14 cellular contexts compared by ENCODE assay signal in the genomic region with DNA sequence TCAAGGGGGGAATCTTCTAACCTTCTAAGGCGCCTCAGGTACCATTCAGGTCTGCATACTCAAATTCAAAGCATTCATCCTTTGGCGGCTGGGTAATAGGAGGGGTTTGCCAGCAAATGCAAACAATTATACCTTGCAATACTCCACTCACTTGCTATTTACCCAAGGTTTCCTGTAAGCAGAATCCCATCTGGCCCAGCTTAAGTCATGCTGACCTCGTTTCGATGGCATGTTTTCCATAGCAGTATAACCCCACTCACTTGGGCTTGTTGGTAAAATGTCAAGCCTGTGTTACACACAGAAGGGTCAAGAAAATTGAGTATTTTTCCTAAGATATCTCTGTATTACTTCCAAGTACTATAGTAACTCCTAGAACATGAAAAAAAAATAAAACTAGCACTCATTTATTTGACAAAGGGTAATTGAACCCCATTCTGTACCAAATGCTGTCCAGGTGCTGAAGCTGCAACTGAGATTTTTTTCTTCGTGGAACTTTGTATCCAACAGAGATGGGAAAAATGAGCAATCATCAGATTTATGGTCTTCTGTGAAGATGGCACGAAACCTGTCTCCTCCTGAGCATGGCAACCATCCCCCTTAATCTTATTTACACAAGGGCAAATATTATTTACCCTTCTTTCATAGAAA.
DNase-seq lines count a peak whose midpoint lies in the region; ATAC-seq and TF ChIP-seq lines count a peak whose summit lies in the region.
"Had no signal": no experiment of that assay in that cellular context is flagged by ENCODE, and none has a peak within 500 bp of the region (broad histone marks: within the 10 kb centered on the region; RNA-seq: fewer than 3 reads in every experiment).

No MANE protein-coding gene starts in this region.

- in situ Hi-C loops in astrocyte of the spinal cord (cut with HindIII; ENCODE audit: low sequenced_read_pairs) = no loop called here

- no peaks in the 10 kb centered on the region for H3K36me3 ChIP-seq in mesendoderm (ENCODE audit: control insufficient read depth, insufficient read depth, low read length)
- H3K36me3 ChIP-seq: colonic mucosa, pancreas had no signal

- H4K5ac ChIP-seq in mesendoderm (ENCODE audit: low read length) = no peak overlapping the region

- no peak overlapping the region for H3K9ac ChIP-seq in mesendoderm (ENCODE audit: low read length)

- H2BK5ac ChIP-seq in mesendoderm (ENCODE audit: low read length) = no peak overlapping the region

- no peak overlapping the region for H2BK120ac ChIP-seq in mesendoderm (ENCODE audit: low read depth, low read length)

- DNase-seq in NCI-H1417 (lab: John Stamatoyannopoulos, UW) (peak in 2 of 3 experiments; percentile 5 to 46), NCI-H1417 treated with DMSO at 0.1 percent for 48 hours (lab: John Stamatoyannopoulos, UW) (no peak), astrocyte of the spinal cord (ENCODE audit: low read depth, low spot score) (peak; percentile 38), mesendoderm (peak; percentile 90), middle frontal gyrus (ENCODE audit: extremely low spot score, low spot score) (no peak)
- no peak for DNase-seq in stimulated activated CD4-positive, alpha-beta T cell treated with anti-CD3 and anti-CD28 coated beads, Interleukin-1b, Interleukin-23, amount 100 ng/mL, for 48 hours
- DNase-seq: 8988T; activated CD4-positive, alpha-beta T cell treated with anti-CD3 and anti-CD28 coated beads for 4 hours; colonic mucosa; NCI-H1694; pancreas had no signal

- H3K23ac ChIP-seq in mesendoderm (ENCODE audit: low read length) = no peak overlapping the region

- H4K8ac ChIP-seq in mesendoderm (ENCODE audit: low read depth, low read length) = no peak overlapping the region

- H3K4me3 ChIP-seq in astrocyte of the spinal cord (ENCODE audit: low read depth, low read length) (no peak overlapping the region), mesendoderm (ENCODE audit: low read length) (no peak overlapping the region)
- H3K4me3 ChIP-seq: colonic mucosa, K562, pancreas had no signal

- H3K79me1 ChIP-seq in mesendoderm (ENCODE audit: low read length) = no peaks in the 10 kb centered on the region

- H3K4me1 ChIP-seq in mesendoderm (ENCODE audit: control insufficient read depth, low read depth, low read length) = peaks cover 9% of the 10 kb centered on the region
- H3K4me1 ChIP-seq: colonic mucosa, pancreas had no signal

- H3K27me3 ChIP-seq in mesendoderm (ENCODE audit: insufficient read depth, low read length, poor library complexity) = no peaks in the 10 kb centered on the region
- H3K27me3 ChIP-seq: colonic mucosa, pancreas had no signal

- H2BK15ac ChIP-seq in mesendoderm (replicated peaks; ENCODE audit: low read depth) = no peak overlapping the region

- no CpG with 5 or more reads among the region's 6 CpGs for WGBS in mesendoderm (ENCODE audit: extremely low coverage, insufficient coverage, low lambda C conversion rate)

- no peak overlapping the region for H2AK5ac ChIP-seq in mesendoderm (ENCODE audit: low read length)

- H3K4ac ChIP-seq in mesendoderm (ENCODE audit: low read depth, low read length) = peak overlapping the region; percentile 16

- ATAC-seq in GM21576 (IDR thresholded peaks at IDR 0.05; ENCODE audit: unreplicated experiment) = no peak
- ATAC-seq: K562 had no signal

- H3K4me2 ChIP-seq in mesendoderm (ENCODE audit: low read length) = no peak overlapping the region

- H3K56ac ChIP-seq in mesendoderm (ENCODE audit: low read length) = no peak overlapping the region

- no peak for TF ChIP-seq RAD21 in Ishikawa (IDR thresholded peaks at IDR 0.05; ENCODE audit: low read depth)

- H3K27ac ChIP-seq in mesendoderm (ENCODE audit: low read depth, low read length) = no peak overlapping the region
- H3K27ac ChIP-seq: colonic mucosa, pancreas had no signal

- H3K79me2 ChIP-seq in mesendoderm (ENCODE audit: control insufficient read depth, insufficient read depth, low read length) = no peaks in the 10 kb centered on the region

- no peak for TF ChIP-seq CTCF in astrocyte of the spinal cord (IDR thresholded peaks at IDR 0.05; ENCODE audit: low read depth, low read length)

- no peak overlapping the region for H3K18ac ChIP-seq in mesendoderm (ENCODE audit: low read length)

- no peak for TF ChIP-seq EP300 in Ishikawa (IDR thresholded peaks at IDR 0.05; ENCODE audit: borderline replicate concordance)

TF ChIP-seq in Ishikawa, 13 proteins besides CTCF, POLR2A, EP300 and RAD21:
- TF ChIP-seq CEBPB (IDR thresholded peaks at IDR 0.05) (no peak), ZBTB7A (IDR thresholded peaks at IDR 0.05; ENCODE audit: low read depth) (no peak), REST (IDR thresholded peaks at IDR 0.05; ENCODE audit: low read depth) (peak; percentile 73), TAF1 (IDR thresholded peaks at IDR 0.05; ENCODE audit: low read depth) (no peak), YY1 (IDR thresholded peaks at IDR 0.05; ENCODE audit: low read depth) (no peak), TEAD4 (IDR thresholded peaks at IDR 0.05) (no peak), FOXM1 (IDR thresholded peaks at IDR 0.05; ENCODE audit: borderline replicate concordance, low read depth) (no peak), CREB1 (IDR thresholded peaks at IDR 0.05; ENCODE audit: low read depth) (no peak)

Comparison
In these comparisons a context has a peak if more than half of its experiments do, and no peak if none do; other contexts are left out.
1. DNase-seq: peak in NCI-H1417 (2 of 3), astrocyte of the spinal cord (single experiment) and mesendoderm (single experiment); none in NCI-H1417 treated with DMSO at 0.1 percent for 48 hours (single experiment), middle frontal gyrus (single experiment) and stimulated activated CD4-positive, alpha-beta T cell treated with anti-CD3 and anti-CD28 coated beads, Interleukin-1b, Interleukin-23, amount 100 ng/mL, for 48 hours (single experiment).